Comparison of ENCODE assay signal across 12 cellular contexts in genomic region chr2:137000790-137001189, GRCh38.
"Had no signal": no experiment of that assay in that cellular context is flagged by ENCODE, and none has a peak within 500 bp of the region (broad histone marks: within the 10 kb centered on the region; RNA-seq: fewer than 3 reads in every experiment).

No MANE protein-coding gene starts in this region.

- H3K36me3 Mint-ChIP-seq: naive thymus-derived CD4-positive, alpha-beta T cell had no signal

- H3K4me1 Mint-ChIP-seq: activated CD4-positive, alpha-beta memory T cell treated with anti-CD3 and anti-CD28 coated beads, Interleukin-2, amount 10 ng/mL, durations not matched to agents 7 days and 5 days; activated CD4-positive, alpha-beta T cell treated with anti-CD3 and anti-CD28 coated beads for 36 hours; naive thymus-derived CD4-positive, alpha-beta T cell had no signal

- H3K27me3 Mint-ChIP-seq: activated CD4-positive, alpha-beta memory T cell treated with anti-CD3 and anti-CD28 coated beads, Interleukin-2, amount 10 ng/mL, durations not matched to agents 7 days and 5 days had no signal

- H3K9me3 Mint-ChIP-seq: activated CD4-positive, alpha-beta memory T cell treated with anti-CD3 and anti-CD28 coated beads, Interleukin-2, amount 10 ng/mL, durations not matched to agents 7 days and 5 days had no signal

- H3K27ac Mint-ChIP-seq: activated CD4-positive, alpha-beta memory T cell treated with anti-CD3 and anti-CD28 coated beads, Interleukin-2, amount 10 ng/mL, durations not matched to agents 7 days and 5 days; activated CD4-positive, alpha-beta T cell treated with anti-CD3 and anti-CD28 coated beads for 36 hours; naive thymus-derived CD4-positive, alpha-beta T cell had no signal

- H3K4me3 Mint-ChIP-seq: activated CD4-positive, alpha-beta memory T cell treated with anti-CD3 and anti-CD28 coated beads, Interleukin-2, amount 10 ng/mL, durations not matched to agents 7 days and 5 days; activated CD4-positive, alpha-beta T cell treated with anti-CD3 and anti-CD28 coated beads for 36 hours; naive thymus-derived CD4-positive, alpha-beta T cell had no signal

- DNase-seq: activated CD4-positive, alpha-beta memory T cell treated with anti-CD3 and anti-CD28 coated beads, Interleukin-2, amount 10 ng/mL, durations not matched to agents 7 days and 5 days; activated CD4-positive, alpha-beta T cell treated with anti-CD3 and anti-CD28 coated beads for 36 hours; activated CD8-positive, alpha-beta memory T cell treated with anti-CD3 and anti-CD28 coated beads, Interleukin-2, amount 50 U/mL, for 48 hours; activated naive CD4-positive, alpha-beta T cell; glutamatergic neuron; mammary epithelial cell; naive thymus-derived CD4-positive, alpha-beta T cell; retina; stimulated activated CD4-positive, alpha-beta T cell treated with anti-CD3 and anti-CD28 coated beads, Interleukin-15, amount 100 ng/mL, for 24 hours; stimulated activated CD4-positive, alpha-beta T cell treated with anti-CD3 and anti-CD28 coated beads, Interleukin-4, amount 100 ng/mL, for 24 hours; uterus; WERI-Rb-1 had no signal
